23 cellular contexts compared by ENCODE assay signal in genomic region chr2:119681196-119681867, GRCh38. TPM values are rescaled to one million over a fixed set of nuclear protein-coding genes. Genes with fewer than 3 reads are reported as not detected.
DNase-seq lines count a peak whose midpoint lies in the region; ATAC-seq, FAIRE-seq and TF ChIP-seq lines count a peak whose summit lies in the region.
"Had no signal": no experiment of that assay in that cellular context is flagged by ENCODE, and none has a peak within 500 bp of the region (broad histone marks: within the 10 kb centered on the region; RNA-seq: fewer than 3 reads in every experiment).

No MANE protein-coding gene starts in this region.

- H3K36me3 Mint-ChIP-seq in WTC11 = peaks cover 22% of the 10 kb centered on the region
- H3K36me3 Mint-ChIP-seq in naive B cell = peaks cover 0 to 8% of the 10 kb centered on the region in 2 donors
- H3K36me3 Mint-ChIP-seq in type B pancreatic cell = peaks cover 12% of the 10 kb centered on the region

- H3K27me3 ChIP-seq in HepG2 (ENCODE audit: control insufficient read depth in 1 of 2, insufficient read depth in 2 of 2, low read length in 2 of 2) (no peaks in the 10 kb centered on the region; a peak in 1 of 5 replicates), right lobe of liver (no peaks in the 10 kb centered on the region), right cardiac atrium (ENCODE audit: control insufficient read depth, insufficient read depth) (no peaks in the 10 kb centered on the region)
- H3K27me3 ChIP-seq: dorsolateral prefrontal cortex, SJSA1 had no signal

- H3K4me1 Mint-ChIP-seq in WTC11 = peaks cover 45% of the 10 kb centered on the region
- H3K4me1 Mint-ChIP-seq in naive B cell = peaks cover 29 to 39% (median 33%) of the 10 kb centered on the region in 3 donors
- peaks cover 38% of the 10 kb centered on the region for H3K4me1 Mint-ChIP-seq in type B pancreatic cell (ENCODE audit: unreplicated experiment)

- BruUV-seq in HepG2 (replicated peaks; lab: Mats Ljungman, UMichigan) = no TSS peak

- in situ Hi-C loops in HepG2 (cut with HindIII; ENCODE audit: extremely low pct_ligation_motif_present, low pct_unique_long_range_greater_than_20kb) = no loop called here

- no peak for FAIRE-seq in HepG2 (lab: Jason Lieb, UNC)
- FAIRE-seq: astrocyte, endothelial cell of umbilical vein, kidney had no signal

- CTCF ChIA-PET in HepG2 (lab: Yijun Ruan, JAX; ENCODE audit: low intra/inter-chr PET ratio, low total read pairs) = no interaction called here
- CTCF ChIA-PET in WTC11 (lab: Charles Lee) = interaction anchor here (1.5 kb wide), 1 partner anchor 22 kb away, joined by 5 read pairs; no protein-coding TSS in a partner anchor

- TF ChIP-seq CTCF in HepG2 (CRISPR knock-in tag; IDR thresholded peaks at IDR 0.05) (no peak), right lobe of liver (IDR thresholded peaks at IDR 0.05) (no peak), WTC11 (IDR thresholded peaks at IDR 0.05) (no peak), type B pancreatic cell (conservative IDR thresholded peaks at IDR 0.05) (no peak)

- H3K27ac ChIP-seq in HepG2 (ENCODE audit: extremely low read length, insufficient read depth, low read length) (no peak overlapping the region), right lobe of liver (no peak overlapping the region), right cardiac atrium (ENCODE audit: low read length) (no peak overlapping the region)
- H3K27ac ChIP-seq: lower lobe of right lung, SJSA1 had no signal

- H3K4me1 ChIP-seq in HepG2 (ENCODE audit: insufficient read depth, low read length) = peaks cover 36% of the 10 kb centered on the region
- H3K4me1 ChIP-seq in right lobe of liver = peaks cover 0 to 8% (median 3%) of the 10 kb centered on the region in 4 donors
- H3K4me1 ChIP-seq in right cardiac atrium (ENCODE audit: control insufficient read depth, insufficient read depth, low read length) = peaks cover 3% of the 10 kb centered on the region

- peak overlapping the region; percentile 87 for H3K4me3 Mint-ChIP-seq in WTC11
- peak overlapping the region in 6 of 8 donors; percentile 9 to 95 (median 78) for H3K4me3 Mint-ChIP-seq in naive B cell
- H3K4me3 Mint-ChIP-seq in type B pancreatic cell = peak overlapping the region; percentile 67

- intact Hi-C loops in HepG2 (cut with micrococcal nuclease; ENCODE audit: unreplicated experiment) (no loop called here), right lobe of liver (cut with DNase I) (no loop called here), right cardiac atrium (cut with DNase I) (no loop called here)

- H3K4me3 ChIP-seq in HepG2 (replicated peaks in 1 of 3; ENCODE audit: insufficient read depth in 1 of 3, low read depth in 2 of 3, low read length in 3 of 3) (no peak overlapping the region), right lobe of liver (no peak overlapping the region), right cardiac atrium (ENCODE audit: low read length) (no peak overlapping the region)
- H3K4me3 ChIP-seq: lower lobe of right lung, SJSA1 had no signal

- TF ChIP-seq POLR2A in HepG2 (IDR thresholded peaks at IDR 0.05; ENCODE audit: insufficient read depth in 1 of 2, low read depth in 2 of 2, low read length in 2 of 2) = no peak
- TF ChIP-seq POLR2A in right lobe of liver (IDR thresholded peaks at IDR 0.05) = no peak

- H2AFZ ChIP-seq in HepG2 (ENCODE audit: low read length) = no peak overlapping the region

- 95% methylated on average over 22 of the region's 25 CpGs for WGBS in HepG2 (ENCODE audit: low lambda C conversion rate)
- 80% methylated on average over 7 of the region's 25 CpGs for WGBS in right lobe of liver (ENCODE audit: insufficient coverage, low coverage, low lambda C conversion rate, missing lambda C conversion rate)
- WGBS in right cardiac atrium = 92% methylated on average over 25 of the region's 25 CpGs

- H3K36me3 ChIP-seq in HepG2 (replicated peaks in 1 of 2; ENCODE audit: control insufficient read depth in 1 of 2, insufficient read depth in 2 of 2, low read length in 2 of 2) (peaks cover 10 to 23% of the 10 kb centered on the region in 2 experiments; a peak in 4 of 5 replicates), right lobe of liver (peaks cover 0 to 12% (median 4%) of the 10 kb centered on the region in 4 donors)

- H4K20me1 ChIP-seq in HepG2 (ENCODE audit: insufficient read depth, low read length) = peaks cover 18% of the 10 kb centered on the region; the same call in 1 of the 2 replicates

- H3K9me3 ChIP-seq in HepG2 (ENCODE audit: low read length) = no peaks in the 10 kb centered on the region
- H3K9me3 ChIP-seq in right lobe of liver = no peaks in the 10 kb centered on the region
- H3K9me3 ChIP-seq in right cardiac atrium (ENCODE audit: control insufficient read depth, low read length) = no peaks in the 10 kb centered on the region
- H3K9me3 ChIP-seq: lower lobe of right lung, SJSA1 had no signal

- no peak overlapping the region for H3K4me2 ChIP-seq in HepG2 (ENCODE audit: low read depth, low read length)

- DNase-seq in HepG2 (ENCODE audit: low spot score) (no peak), right lobe of liver (no peak), WTC11 (ENCODE audit: low spot score) (no peak), naive B cell (no peak), type B pancreatic cell (ENCODE audit: extremely low spot score, unreplicated experiment) (no peak), right cardiac atrium (no peak), hippocampal formation (lab: John Stamatoyannopoulos, UW) (no peak)
- DNase-seq: activated CD4-positive, alpha-beta T cell treated with anti-CD3 and anti-CD28 coated beads for 48 hours; CD8-positive, alpha-beta T cell; dorsolateral prefrontal cortex; GF-D8; kidney; lower lobe of right lung; NCI-H1105 treated with DMSO at 0.1 percent for 48 hours; NCI-H2029 treated with DMSO at 0.1 percent for 48 hours; NCI-H226; NCI-H774; nucleus accumbens; stimulated activated CD4-positive, alpha-beta T cell treated with anti-CD3 and anti-CD28 coated beads, Interleukin-2, amount 100 ng/mL, for 48 hours; stimulated activated naive B cell treated with anti-CD40 and anti-IgM and Interleukin-4, amounts not matched to agents 10 μg/mL and 1 μg/mL and 100 μg/mL, for 72 hours had no signal

- H3K27ac Mint-ChIP-seq in WTC11 (no peak overlapping the region), naive B cell (peak overlapping the region in 1 of 6 donors; percentile 41), type B pancreatic cell (no peak overlapping the region)
- H3K27ac Mint-ChIP-seq: stimulated activated naive B cell treated with anti-CD40 and anti-IgM and Interleukin-4, amounts not matched to agents 10 μg/mL and 1 μg/mL and 100 μg/mL, for 72 hours had no signal

- H3K9ac ChIP-seq in HepG2 (ENCODE audit: insufficient read depth, low read depth, low read length) = no peak overlapping the region

- H3K9me3 Mint-ChIP-seq in WTC11 = no peaks in the 10 kb centered on the region
- H3K9me3 Mint-ChIP-seq in naive B cell = peaks cover 0 to 3% (median 0%) of the 10 kb centered on the region in 7 donors
- H3K9me3 Mint-ChIP-seq in type B pancreatic cell = no peaks in the 10 kb centered on the region
- H3K9me3 Mint-ChIP-seq: CD8-positive, alpha-beta T cell had no signal

- no peak for TF ChIP-seq RAD21 in HepG2 (CRISPR knock-in tag; IDR thresholded peaks at IDR 0.05)

- H3K79me2 ChIP-seq in HepG2 (ENCODE audit: insufficient read depth, low read length) = peaks cover 23% of the 10 kb centered on the region

- TF ChIP-seq EP300 in HepG2 (IDR thresholded peaks at IDR 0.05; ENCODE audit: low read depth in 2 of 2, low read length in 2 of 2) (no peak), HepG2 (CRISPR knock-in tag; IDR thresholded peaks at IDR 0.05; ENCODE audit: borderline replicate concordance) (no peak)

- ATAC-seq in HepG2 = no peak
- no peak for ATAC-seq in right lobe of liver
- no peak for ATAC-seq in WTC11
- no peak for ATAC-seq in naive B cell (ENCODE audit: low read depth in 2 of 2)
- no peak for ATAC-seq in right cardiac atrium
- ATAC-seq: CD8-positive, alpha-beta T cell; lower lobe of right lung; stimulated activated naive B cell treated with anti-CD40 and anti-IgM and Interleukin-4, amounts not matched to agents 10 μg/mL and 1 μg/mL and 100 μg/mL, for 72 hours had no signal

- POLR2A ChIA-PET in HepG2 (lab: Yijun Ruan, JAX) = interaction anchor here (0.6 to 1.9 kb wide), 4 partner anchors 11 to 331 kb away, joined by 3 to 6 read pairs (median 4); partner anchors contain the start of gene EPB41L5
- POLR2A ChIA-PET in WTC11 (lab: Charles Lee) = no interaction called here

- H3K27me3 Mint-ChIP-seq in WTC11 (ENCODE audit: low read depth) = no peaks in the 10 kb centered on the region; the same call in 1 of the 2 replicates
- no peaks in the 10 kb centered on the region for H3K27me3 Mint-ChIP-seq in naive B cell
- H3K27me3 Mint-ChIP-seq in type B pancreatic cell = no peaks in the 10 kb centered on the region
- H3K27me3 Mint-ChIP-seq: stimulated activated naive B cell treated with anti-CD40 and anti-IgM and Interleukin-4, amounts not matched to agents 10 μg/mL and 1 μg/mL and 100 μg/mL, for 72 hours had no signal

RNA-seq across cellular contexts. Expression of gene TMEM177, which starts 2.3 kb away (rescaled TPM):
- total RNA-seq in HepG2 (2016; rRNA removed; fragmentation: Illumina TruSeq; extraction: Trizol) (44.7 and 47.9 TPM in 2 replicates), right lobe of liver (10 to 100 TPM; 12.9 to 27.0 (median 17.9) TPM), WTC11 (2021) (33.5 to 41.1 TPM (median 34.1 TPM) in 3 replicates), type B pancreatic cell (ENCODE audit: low replicate concordance) (16.9 and 19.0 TPM in 2 replicates), right cardiac atrium (10 to 100 TPM in 2 of 4 donors, 1 to 10 TPM in 2; 6.6 to 10.9 (median 9.9) TPM)
- total RNA-seq in HepG2 (2016; cell fraction: cytosol; rRNA removed; fragmentation: Illumina TruSeq; extraction: Trizol; ENCODE audit: low read depth) = 15.4 and 16.3 TPM in 2 replicates
- total RNA-seq in HepG2 (2016; cell fraction: insoluble cytoplasmic fraction; rRNA removed; fragmentation: Illumina TruSeq; extraction: Trizol) = 47.5 and 49.2 TPM in 2 replicates
- total RNA-seq in HepG2 (2016; cell fraction: membrane; rRNA removed; fragmentation: Illumina TruSeq; extraction: Trizol) = 27.3 and 32.1 TPM in 2 replicates
- total RNA-seq in HepG2 (2016; cell fraction: nucleus; rRNA removed; fragmentation: Illumina TruSeq; extraction: Trizol) = 26.1 and 27.7 TPM in 2 replicates
- polyA plus RNA-seq in HepG2 (2011; rRNA removed) (34.7 and 46.6 TPM in 2 replicates), naive B cell (ENCODE audit: low read depth in 6 of 6) (10 to 100 TPM in 3 of 6 donors, 1 to 10 TPM in 2, under 1 TPM in 1; 0.88 to 13.8 (median 10.0) TPM), right cardiac atrium (10.7 TPM)
- 34.2 and 43.3 TPM in 2 replicates for polyA plus RNA-seq in HepG2 (2011; cell fraction: cytosol; rRNA removed)
- 46.4 and 51.6 TPM in 2 replicates for polyA plus RNA-seq in HepG2 (2011; cell fraction: nucleus; rRNA removed)
- 20.5 and 32.1 TPM in 2 replicates for polyA plus RNA-seq in HepG2 (2012)
- polyA plus RNA-seq in HepG2 (2016; cell fraction: cytosol; fragmentation: Illumina TruSeq; extraction: Trizol; ENCODE audit: low read depth) = 12.8 and 13.4 TPM in 2 replicates
- polyA plus RNA-seq in HepG2 (2016; cell fraction: insoluble cytoplasmic fraction; fragmentation: Illumina TruSeq; extraction: Trizol; ENCODE audit: low read depth) = 62.8 and 62.9 TPM in 2 replicates
- 19.9 and 21.6 TPM in 2 replicates for polyA plus RNA-seq in HepG2 (2016; cell fraction: membrane; fragmentation: Illumina TruSeq; extraction: Trizol; ENCODE audit: low read depth)
- polyA plus RNA-seq in HepG2 (2016; cell fraction: nucleus; fragmentation: Illumina TruSeq; extraction: Trizol; ENCODE audit: insufficient read depth, low read depth) = 41.1 and 43.7 TPM in 2 replicates
- 22.7 and 58.5 TPM in 2 replicates for polyA minus RNA-seq in HepG2 (2011; rRNA and poly(A)+ RNA removed; ENCODE audit: low replicate concordance)
- 13.8 and 15.2 TPM in 2 replicates for polyA minus RNA-seq in HepG2 (2011; cell fraction: cytosol; rRNA and poly(A)+ RNA removed)
- polyA minus RNA-seq in HepG2 (2011; cell fraction: nucleus; rRNA and poly(A)+ RNA removed) = 49.2 and 53.5 TPM in 2 replicates
